Comparison of ENCODE assay signal across 20 cellular contexts in the genomic region with DNA sequence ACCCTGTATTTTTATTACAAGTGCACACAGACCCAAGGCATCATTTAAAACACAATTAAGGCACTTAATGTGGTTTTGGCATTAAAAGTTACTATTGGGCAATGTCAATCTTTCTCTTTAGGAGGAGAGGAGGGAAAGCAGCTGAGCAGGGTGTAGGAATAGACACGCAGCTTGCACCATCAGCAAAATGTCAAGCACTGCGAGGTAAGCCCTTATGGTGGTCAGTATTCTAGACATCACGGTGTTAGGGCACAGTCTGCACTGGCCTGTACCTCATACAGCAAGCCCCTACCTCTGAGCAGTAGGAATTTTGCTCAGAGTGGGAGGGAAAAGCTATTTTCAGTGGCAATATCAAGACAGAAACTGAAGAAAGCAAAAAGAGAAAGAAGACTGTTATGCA.
"Had no signal": no experiment of that assay in that cellular context is flagged by ENCODE, and none has a peak within 500 bp of the region (broad histone marks: within the 10 kb centered on the region; RNA-seq: fewer than 3 reads in every experiment).

No MANE protein-coding gene starts in this region.

- H3K4me1 ChIP-seq: body of pancreas, colonic mucosa, prostate gland, suprapubic skin, transverse colon, vagina had no signal

- H3K36me3 ChIP-seq: colonic mucosa, prostate gland, suprapubic skin, transverse colon, vagina had no signal

- H3K9me3 ChIP-seq: body of pancreas, colonic mucosa, prostate gland, SK-N-SH, suprapubic skin, transverse colon, vagina had no signal

- H3K36me3 Mint-ChIP-seq: activated CD4-positive, alpha-beta memory T cell treated with anti-CD3 and anti-CD28 coated beads for 36 hours; naive thymus-derived CD4-positive, alpha-beta T cell; T-cell had no signal

- ATAC-seq: body of pancreas; naive thymus-derived CD4-positive, alpha-beta T cell; sciatic nerve; T-cell had no signal

- H3K27me3 Mint-ChIP-seq: activated B cell treated with CpG ODN at 0.5 μM for 24 hours; activated CD4-positive, alpha-beta memory T cell treated with anti-CD3 and anti-CD28 coated beads for 36 hours; naive thymus-derived CD4-positive, alpha-beta T cell; stimulated activated naive CD8-positive, alpha-beta T cell treated with anti-CD3 and anti-CD28 coated beads, Interleukin-15, Interleukin-2, amounts not matched to agents 100 ng/mL and 50 ng/mL, for 24 hours; T-cell had no signal

- H3K9me3 Mint-ChIP-seq: activated B cell treated with CpG ODN at 0.5 μM for 24 hours; activated CD4-positive, alpha-beta memory T cell treated with anti-CD3 and anti-CD28 coated beads for 36 hours had no signal

- H3K27ac Mint-ChIP-seq: activated B cell treated with CpG ODN at 0.5 μM for 24 hours; activated CD4-positive, alpha-beta memory T cell treated with anti-CD3 and anti-CD28 coated beads for 36 hours; activated naive CD4-positive, alpha-beta T cell treated with anti-CD3 and anti-CD28 coated beads for 36 hours; naive thymus-derived CD4-positive, alpha-beta T cell; stimulated activated naive CD8-positive, alpha-beta T cell treated with anti-CD3 and anti-CD28 coated beads, Interleukin-15, Interleukin-2, amounts not matched to agents 100 ng/mL and 50 ng/mL, for 24 hours; T-cell had no signal

- H3K4me3 ChIP-seq: body of pancreas, colonic mucosa, prostate gland, suprapubic skin, transverse colon, vagina had no signal

- H3K27ac ChIP-seq: body of pancreas, colonic mucosa, prostate gland, suprapubic skin, transverse colon, vagina had no signal

- H3K9ac ChIP-seq: SK-N-SH had no signal

- H3K27me3 ChIP-seq: body of pancreas, colonic mucosa, suprapubic skin, transverse colon, vagina had no signal

- H3K4me3 Mint-ChIP-seq: activated B cell treated with CpG ODN at 0.5 μM for 24 hours; activated CD4-positive, alpha-beta memory T cell treated with anti-CD3 and anti-CD28 coated beads for 36 hours; activated naive CD4-positive, alpha-beta T cell treated with anti-CD3 and anti-CD28 coated beads for 36 hours; naive thymus-derived CD4-positive, alpha-beta T cell; stimulated activated naive CD8-positive, alpha-beta T cell treated with anti-CD3 and anti-CD28 coated beads, Interleukin-15, Interleukin-2, amounts not matched to agents 100 ng/mL and 50 ng/mL, for 24 hours; T-cell had no signal

- DNase-seq: activated B cell treated with CpG ODN at 0.5 μM for 24 hours; activated CD4-positive, alpha-beta memory T cell treated with anti-CD3 and anti-CD28 coated beads for 36 hours; activated CD4-positive, alpha-beta T cell treated with anti-CD3 and anti-CD28 coated beads for 4 hours; activated naive CD4-positive, alpha-beta T cell treated with anti-CD3 and anti-CD28 coated beads for 36 hours; activated T-cell treated with anti-CD3 and anti-CD28 coated beads for 4 hours; body of pancreas; central memory CD4-positive, alpha-beta T cell; colonic mucosa; hypothalamus; islet precursor cell; mesenchymal stem cell; naive thymus-derived CD4-positive, alpha-beta T cell; SK-N-SH; T-cell; transverse colon had no signal

- H3K4me1 Mint-ChIP-seq: activated B cell treated with CpG ODN at 0.5 μM for 24 hours, T-cell had no signal
